20 cellular contexts compared by ENCODE assay signal in the genomic region with DNA sequence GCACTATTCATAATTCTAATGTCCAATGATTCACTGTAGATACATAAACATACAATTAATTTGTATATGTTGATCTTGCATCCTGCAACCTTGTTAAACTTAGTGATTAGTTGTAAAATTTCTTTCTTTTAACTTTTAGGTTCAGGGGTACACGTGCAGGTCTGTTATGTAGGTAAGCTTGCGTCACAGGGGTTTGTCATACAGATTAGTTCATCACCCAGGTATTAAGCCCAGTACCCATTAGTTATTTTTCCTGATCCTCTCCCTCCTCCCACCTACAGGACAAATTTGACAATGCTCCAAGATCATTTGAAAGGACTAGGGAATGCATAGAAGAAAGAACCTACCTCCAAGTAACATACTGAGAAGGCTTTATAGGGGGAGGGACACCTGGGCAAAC.
DNase-seq lines count a peak whose midpoint lies in the region; FAIRE-seq and TF ChIP-seq lines count a peak whose summit lies in the region.
"Had no signal": no experiment of that assay in that cellular context is flagged by ENCODE, and none has a peak within 500 bp of the region (broad histone marks: within the 10 kb centered on the region; RNA-seq: fewer than 3 reads in every experiment).

No MANE protein-coding gene starts in this region.

- 56% methylated on average over 2 of the region's 2 CpGs for WGBS in mammary epithelial cell (ENCODE audit: low coverage, missing lambda C conversion rate)
- 87 to 96% (median 92%) methylated on average over 2 of the region's 2 CpGs for WGBS in spleen, 5 donors

- DNase-seq in mammary epithelial cell (peak; percentile 8), breast epithelium (ENCODE audit: low spot score in 2 of 2) (no peak), bronchial epithelial cell (ENCODE audit: low read depth) (peak; percentile 67), epithelial cell of esophagus (ENCODE audit: low read depth) (peak; percentile 61), spleen (no peak), T-helper 2 cell (no peak)
- DNase-seq: AML-193; Caco-2; Calu3; CD4-positive, alpha-beta T cell; CD8-positive, alpha-beta T cell; DMS79 treated with DMSO at 0.1 percent for 48 hours; GF-D8 had no signal

- H3K79me2 ChIP-seq in mammary epithelial cell (ENCODE audit: insufficient read depth, low read length): no peaks in the 10 kb centered on the region

- no peak for FAIRE-seq in bronchial epithelial cell (lab: Jason Lieb, UNC)
- FAIRE-seq: A549, D721Med, G401.6, GM12891 had no signal

- H3K9me3 ChIP-seq in mammary epithelial cell (replicated peaks; ENCODE audit: insufficient read depth, low read length) (no peaks in the 10 kb centered on the region), breast epithelium (peaks cover 4 to 14% of the 10 kb centered on the region in 2 donors), spleen (peaks cover 0 to 13% (median 10%) of the 10 kb centered on the region in 8 donors)

- in situ Hi-C loops in mammary epithelial cell (cut with MboI; ENCODE audit: low sequenced_read_pairs in 2 of 2): no loop called here

- H3K36me3 ChIP-seq in mammary epithelial cell (ENCODE audit: insufficient read depth, low read length): no peaks in the 10 kb centered on the region
- no peaks in the 10 kb centered on the region for H3K36me3 ChIP-seq in breast epithelium
- no peaks in the 10 kb centered on the region for H3K36me3 ChIP-seq in bronchial epithelial cell (ENCODE audit: control insufficient read depth, insufficient read depth, low read length)
- no peaks in the 10 kb centered on the region for H3K36me3 ChIP-seq in spleen
- H3K36me3 ChIP-seq: BLaER1 treated with 17β-estradiol and CSF1 and Interleukin-3, amounts not matched to agents 10 nM and 100 nM had no signal

- H3K27ac ChIP-seq in mammary epithelial cell (ENCODE audit: insufficient read depth, low read depth, low read length) (no peak overlapping the region), breast epithelium (no peak overlapping the region), spleen (no peak overlapping the region)
- H3K27ac ChIP-seq: 22Rv1; A549; BLaER1 treated with 17β-estradiol and CSF1 and Interleukin-3, amounts not matched to agents 10 nM and 100 nM; C4-2B had no signal

- H3K27me3 ChIP-seq in mammary epithelial cell (ENCODE audit: insufficient read depth, low read length) (no peaks in the 10 kb centered on the region), breast epithelium (no peaks in the 10 kb centered on the region), bronchial epithelial cell (ENCODE audit: control insufficient read depth, insufficient read depth, low read length) (no peaks in the 10 kb centered on the region), spleen (replicated peaks in 1 of 7) (no peaks in the 10 kb centered on the region)
- H3K27me3 ChIP-seq: BLaER1 treated with 17β-estradiol and CSF1 and Interleukin-3, amounts not matched to agents 10 nM and 100 nM had no signal

- H3K4me2 ChIP-seq in mammary epithelial cell (ENCODE audit: insufficient read depth, low read depth, low read length): no peak overlapping the region
- H3K4me2 ChIP-seq: A549; BLaER1 treated with 17β-estradiol and CSF1 and Interleukin-3, amounts not matched to agents 10 nM and 100 nM had no signal

- H3K4me3 ChIP-seq in mammary epithelial cell (replicated peaks in 1 of 3; ENCODE audit: insufficient read depth in 1 of 3, low read depth in 2 of 3, low read length in 3 of 3) (no peak overlapping the region), breast epithelium (no peak overlapping the region), bronchial epithelial cell (ENCODE audit: low read depth, low read length) (no peak overlapping the region), epithelial cell of esophagus (ENCODE audit: low read length) (no peak overlapping the region), spleen (no peak overlapping the region)
- H3K4me3 ChIP-seq: A549; BLaER1 treated with 17β-estradiol and CSF1 and Interleukin-3, amounts not matched to agents 10 nM and 100 nM had no signal

- TF ChIP-seq CTCF in mammary epithelial cell (conservative IDR thresholded peaks at IDR 0.05 in 1 of 2, IDR thresholded peaks at IDR 0.05 in 1 of 2; ENCODE audit: extremely low read depth in 1 of 2, insufficient read depth in 1 of 2, low read depth in 1 of 2, low read length in 2 of 2): no peak
- TF ChIP-seq CTCF in breast epithelium (IDR thresholded peaks at IDR 0.05): no peak
- TF ChIP-seq CTCF in bronchial epithelial cell (IDR thresholded peaks at IDR 0.05; ENCODE audit: insufficient read depth, low read length, severe bottlenecking): no peak
- no peak for TF ChIP-seq CTCF in epithelial cell of esophagus (IDR thresholded peaks at IDR 0.05; ENCODE audit: insufficient read depth, low read depth, low read length, missing control alignments)
- TF ChIP-seq CTCF in spleen (IDR thresholded peaks at IDR 0.05 in 8 of 11, conservative IDR thresholded peaks at IDR 0.05 in 3 of 11): no peak

- H4K20me1 ChIP-seq in mammary epithelial cell (ENCODE audit: insufficient read depth, low read length): no peaks in the 10 kb centered on the region
- H4K20me1 ChIP-seq: BLaER1 treated with 17β-estradiol and CSF1 and Interleukin-3, amounts not matched to agents 10 nM and 100 nM had no signal

- intact Hi-C loops in mammary epithelial cell (cut with micrococcal nuclease) (loop anchor here (10.0 kb wide), 1 partner anchor 316 kb away; the partner anchor contains the start of gene SIX2), breast epithelium (cut with DNase I; ENCODE audit: low total_unique reads) (no loop called here), spleen (cut with DNase I; ENCODE audit: low total_unique reads) (no loop called here)

- dilution Hi-C loops in mammary epithelial cell (cut with HindIII; ENCODE audit: low sequenced_read_pairs): no loop called here

- H3K4me1 ChIP-seq in mammary epithelial cell (ENCODE audit: insufficient read depth, low read length): no peaks in the 10 kb centered on the region
- no peaks in the 10 kb centered on the region for H3K4me1 ChIP-seq in breast epithelium
- no peaks in the 10 kb centered on the region for H3K4me1 ChIP-seq in spleen
- H3K4me1 ChIP-seq: A549; BLaER1 treated with 17β-estradiol and CSF1 and Interleukin-3, amounts not matched to agents 10 nM and 100 nM; Caco-2 had no signal

- no peak overlapping the region for H3K9ac ChIP-seq in mammary epithelial cell (ENCODE audit: insufficient read depth, low read length)
- H3K9ac ChIP-seq: BLaER1 treated with 17β-estradiol and CSF1 and Interleukin-3, amounts not matched to agents 10 nM and 100 nM had no signal

- TF ChIP-seq POLR2A in breast epithelium (IDR thresholded peaks at IDR 0.05) (no peak), spleen (IDR thresholded peaks at IDR 0.05) (no peak)

- H2AFZ ChIP-seq in mammary epithelial cell (ENCODE audit: low read depth, low read length): no peak overlapping the region

- BruUV-seq in mammary epithelial cell (replicated peaks; lab: Mats Ljungman, UMichigan): no TSS peak

- CTCF ChIA-PET in mammary epithelial cell (lab: Charles Lee; ENCODE audit: low non-redundant PET): no interaction called here

Comparison
In these comparisons a context has a peak if more than half of its experiments do, and no peak if none do; other contexts are left out.
1. DNase-seq: peak in mammary epithelial cell (single experiment), bronchial epithelial cell (single experiment) and epithelial cell of esophagus (single experiment); none in breast epithelium (0 of 2), spleen (single experiment) and T-helper 2 cell (0 of 5).